In genomic region chr12:56266634-56267442, GRCh38 we compare ENCODE assay signal across 8 cellular contexts. TPM values are rescaled to one million over a fixed set of nuclear protein-coding genes. Genes with fewer than 3 reads are reported as not detected.
DNase-seq lines count a peak whose midpoint lies in the region; ATAC-seq and TF ChIP-seq lines count a peak whose summit lies in the region.

COQ10A (plus strand) TSS chr12:56266942; CDS start chr12:56267119, 177 bp downstream.

- peak; percentile 87 for DNase-seq in EL
- peak; percentile 94 for DNase-seq in GM23248
- DNase-seq in LHCN-M2 (ENCODE audit: low read depth), result peak; percentile 86
- peak; percentile 91 for DNase-seq in RPMI8226
- DNase-seq in activated T-helper 2 cell treated with anti-CD3 and anti-CD28 coated beads, Interferon-gamma antibody, Interleukin-2, Interleukin-4, amounts not matched to agents 10 μg/mL and 5 μg/mL and 100 μg/mL, durations not matched to agents 14 hours and 24 hours and 36 hours (ENCODE audit: low spot score), result peak; percentile 85
- peak; percentile 80 for DNase-seq in fibroblast of peridontal ligament (ENCODE audit: extremely low read depth)
- peak; percentile 86 for DNase-seq in natural killer cell
- peak; percentile 89 for DNase-seq in stimulated activated naive CD4-positive, alpha-beta T cell treated with Interleukin-2 at 50 U/mL for 16 hours (lab: John Stamatoyannopoulos, UW)

- H3K27ac ChIP-seq in GM23248, result peak within 1 kb of the TSS; percentile 83

- peak within 1 kb of the TSS; percentile 90 for H2AFZ ChIP-seq in GM23248

- 1 to 2% methylated on average over 56 to 61 of the region's 71 CpGs for WGBS in GM23248 (ENCODE audit: low coverage in 1 of 2, low lambda C conversion rate in 2 of 2, missing lambda C conversion rate in 2 of 2), 2 experiments

- H3K4me1 ChIP-seq in GM23248 (ENCODE audit: insufficient read depth), result 0 out of 2 replicates have a peak, but pooled peaks cover 4% of the 10 kb centered on the region

- H3K4me3 Mint-ChIP-seq in activated T-helper 2 cell treated with anti-CD3 and anti-CD28 coated beads, Interferon-gamma antibody, Interleukin-2, Interleukin-4, amounts not matched to agents 10 μg/mL and 5 μg/mL and 100 μg/mL, durations not matched to agents 14 hours and 24 hours and 36 hours (ENCODE audit: low read depth), result peak within 1 kb of the TSS; percentile 96
- peak within 1 kb of the TSS; percentile 95 for H3K4me3 Mint-ChIP-seq in natural killer cell

- H3F3A ChIP-seq in GM23248 (ENCODE audit: insufficient read depth), result peaks cover 36% of the 10 kb centered on the region

- peaks cover 17% of the 10 kb centered on the region for H3K4me1 Mint-ChIP-seq in activated T-helper 2 cell treated with anti-CD3 and anti-CD28 coated beads, Interferon-gamma antibody, Interleukin-2, Interleukin-4, amounts not matched to agents 10 μg/mL and 5 μg/mL and 100 μg/mL, durations not matched to agents 14 hours and 24 hours and 36 hours (ENCODE audit: low read depth)
- H3K4me1 Mint-ChIP-seq in natural killer cell, result peaks cover 9 to 20% of the 10 kb centered on the region in 2 donors

- H3K27me3 ChIP-seq in GM23248 (replicated peaks; ENCODE audit: insufficient read depth), result no peaks in the 10 kb centered on the region

- H3K4me2 ChIP-seq in GM23248 (ENCODE audit: unreplicated experiment), result peak within 1 kb of the TSS; percentile 82

- peak within 1 kb of the TSS; percentile 85 for H3K9ac ChIP-seq in GM23248

- H3K79me2 ChIP-seq in GM23248 (ENCODE audit: insufficient read depth), result no peaks in the 10 kb centered on the region

- TF ChIP-seq CTCF in natural killer cell (IDR thresholded peaks at IDR 0.05), result peak; percentile 46

- no peaks in the 10 kb centered on the region for H3K27me3 Mint-ChIP-seq in activated T-helper 2 cell treated with anti-CD3 and anti-CD28 coated beads, Interferon-gamma antibody, Interleukin-2, Interleukin-4, amounts not matched to agents 10 μg/mL and 5 μg/mL and 100 μg/mL, durations not matched to agents 14 hours and 24 hours and 36 hours (ENCODE audit: low read depth)
- no peaks in the 10 kb centered on the region for H3K27me3 Mint-ChIP-seq in natural killer cell (ENCODE audit: low read depth in 2 of 2)

- no peaks in the 10 kb centered on the region for H3K9me3 ChIP-seq in GM23248 (ENCODE audit: low read depth)

- peak within 1 kb of the TSS; percentile 86 for H3K4me3 ChIP-seq in GM23248

- peaks cover 12% of the 10 kb centered on the region for H3K36me3 Mint-ChIP-seq in activated T-helper 2 cell treated with anti-CD3 and anti-CD28 coated beads, Interferon-gamma antibody, Interleukin-2, Interleukin-4, amounts not matched to agents 10 μg/mL and 5 μg/mL and 100 μg/mL, durations not matched to agents 14 hours and 24 hours and 36 hours (ENCODE audit: low read depth)
- no peaks in the 10 kb centered on the region for H3K36me3 Mint-ChIP-seq in natural killer cell

- H4K20me1 ChIP-seq in GM23248 (ENCODE audit: insufficient read depth), result no peaks in the 10 kb centered on the region

- peak within 1 kb of the TSS; percentile 87 for H3K27ac Mint-ChIP-seq in activated T-helper 2 cell treated with anti-CD3 and anti-CD28 coated beads, Interferon-gamma antibody, Interleukin-2, Interleukin-4, amounts not matched to agents 10 μg/mL and 5 μg/mL and 100 μg/mL, durations not matched to agents 14 hours and 24 hours and 36 hours
- H3K27ac Mint-ChIP-seq in natural killer cell, result peak within 1 kb of the TSS; percentile 94 to 95

- peak; percentile 91 to 98 (median 91) for ATAC-seq in natural killer cell

- in situ Hi-C loops in GM23248 (cut with MboI), result no loop called here

- H3K9me2 ChIP-seq in GM23248 (ENCODE audit: insufficient read depth), result no peaks in the 10 kb centered on the region

- intact Hi-C loops in activated T-helper 2 cell treated with anti-CD3 and anti-CD28 coated beads, Interferon-gamma antibody, Interleukin-2, Interleukin-4, amounts not matched to agents 10 μg/mL and 5 μg/mL and 100 μg/mL, durations not matched to agents 14 hours and 24 hours and 36 hours (cut with micrococcal nuclease), result loop anchor here (1.0 to 2.0 kb wide), 4 partner anchors 33 to 74 kb away; partner anchors contain the start of genes CS and NABP2
- intact Hi-C loops in natural killer cell (cut with micrococcal nuclease), result loop anchor here (2.0 kb wide), 2 partner anchors 34 to 68 kb away; partner anchors contain the start of gene CS

- H3K9me3 Mint-ChIP-seq in activated T-helper 2 cell treated with anti-CD3 and anti-CD28 coated beads, Interferon-gamma antibody, Interleukin-2, Interleukin-4, amounts not matched to agents 10 μg/mL and 5 μg/mL and 100 μg/mL, durations not matched to agents 14 hours and 24 hours and 36 hours, result no peaks in the 10 kb centered on the region
- H3K9me3 Mint-ChIP-seq in natural killer cell, result no peaks in the 10 kb centered on the region

- peaks cover 11% of the 10 kb centered on the region for H3K36me3 ChIP-seq in GM23248 (ENCODE audit: low read depth)

RNA-seq across cellular contexts. Expression of gene COQ10A, which starts in this region (rescaled TPM):
- total RNA-seq in GM23248 (2014; rRNA removed; shearing (Covaris generic)), result 8.2 and 10.3 TPM in 2 replicates
- 9.6 and 9.8 TPM in 2 replicates for polyA plus RNA-seq in GM23248 (2016; fragmentation: Nextera tagmentation; extraction: Ambion mirVana)
- total RNA-seq in LHCN-M2 (2014; rRNA removed) (16.5 and 20.8 TPM in 2 replicates), natural killer cell (10 to 100 TPM; 27.2 to 37.9 (median 30.2) TPM)
- 14.1 TPM for polyA plus RNA-seq in LHCN-M2 (2012)
- 15.9 and 17.0 TPM in 2 replicates for total RNA-seq in activated T-helper 2 cell treated with anti-CD3 and anti-CD28 coated beads, Interferon-gamma antibody, Interleukin-2, Interleukin-4, amounts not matched to agents 10 μg/mL and 5 μg/mL and 100 μg/mL, durations not matched to agents 14 hours and 24 hours and 36 hours

Comparison
In these comparisons a context has a peak if more than half of its experiments do, and no peak if none do; other contexts are left out.
1. Peak in every context shown above with its lines: DNase-seq, ATAC-seq, H3K4me3 ChIP-seq and H3K27ac ChIP-seq.